ENCODE assay signal across 13 cellular contexts in the genomic region with DNA sequence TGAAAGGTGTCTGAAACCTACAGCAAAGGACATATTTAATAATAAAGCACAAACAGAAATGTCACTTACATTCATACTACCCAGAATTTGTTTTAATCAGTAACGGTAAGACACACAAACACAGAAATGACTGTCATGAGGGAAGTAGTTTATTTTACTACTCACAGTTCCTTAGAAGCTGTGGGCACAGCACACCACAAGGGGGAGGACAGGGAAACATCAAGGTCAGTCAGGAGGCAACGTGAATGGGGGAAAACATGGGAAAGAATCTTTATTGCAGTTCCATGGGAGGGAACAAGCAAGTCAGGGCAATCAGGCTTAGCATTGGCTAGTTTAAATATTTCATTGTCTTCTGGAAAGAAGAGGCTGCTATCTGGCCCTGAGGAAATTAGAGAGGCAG.
A peak's percentile ranks its signal among the peaks of the same experiment; 100 is the strongest.
DNase-seq lines count a peak whose midpoint lies in the region; ATAC-seq, FAIRE-seq and TF ChIP-seq lines count a peak whose summit lies in the region.
"Had no signal": no experiment of that assay in that cellular context is flagged by ENCODE, and none has a peak within 500 bp of the region (broad histone marks: within the 10 kb centered on the region; RNA-seq: fewer than 3 reads in every experiment).

No MANE protein-coding gene starts in this region.

- no peaks in the 10 kb centered on the region for H3K9me1 ChIP-seq in K562 (ENCODE audit: control insufficient read depth, insufficient read depth, low read length)

- TF ChIP-seq RAD21 in HCT116 (IDR thresholded peaks at IDR 0.05; ENCODE audit: low read depth): no peak
- TF ChIP-seq RAD21 in K562 (CRISPR knock-in tag; conservative IDR thresholded peaks at IDR 0.05 in 1 of 2, IDR thresholded peaks at IDR 0.05 in 1 of 2): no peak

- CTCF ChIA-PET in HCT116 (lab: Charles Lee): no interaction called here
- CTCF ChIA-PET in K562 (lab: Yijun Ruan, JAX; ENCODE audit: low intra/inter-chr PET ratio): no interaction called here

- in situ Hi-C loops in Caki2 (cut with HindIII; ENCODE audit: low pct_unique_long_range_greater_than_20kb, low sequenced_read_pairs) (no loop called here), K562 (cut with MboI) (loop anchor here (5.0 to 25.0 kb wide), 2 partner anchors 749 to 861 kb away; no protein-coding TSS in a partner anchor)

- H3K9me2 ChIP-seq in HCT116 (ENCODE audit: insufficient read depth): no peaks in the 10 kb centered on the region

- peaks cover 9 to 32% (median 19%) of the 10 kb centered on the region in 7 donors for H3K9me3 Mint-ChIP-seq in naive B cell

- POLR2A ChIA-PET in HCT116 (lab: Charles Lee) (no interaction called here), K562 (lab: Yijun Ruan, JAX) (no interaction called here)

- FAIRE-seq in K562 (lab: Jason Lieb, UNC): no peak

- peak in 2 of 3 experiments; percentile 29 to 52; a peak in 3 of 6 replicates for TF ChIP-seq CTCF in HCT116 (IDR thresholded peaks at IDR 0.05 in 2 of 3, conservative IDR thresholded peaks at IDR 0.05 in 1 of 3; ENCODE audit: borderline replicate concordance in 1 of 3, insufficient read depth in 1 of 3, low read depth in 2 of 3, low read length in 2 of 3)
- TF ChIP-seq CTCF in K562 (IDR thresholded peaks at IDR 0.05 in 2 of 3, conservative IDR thresholded peaks at IDR 0.05 in 1 of 3; ENCODE audit: insufficient read depth in 2 of 3, low read depth in 1 of 3, low read length in 3 of 3): peak in 2 of 3 experiments; percentile 9 to 14; a peak in 1 of 6 replicates
- no peak for TF ChIP-seq CTCF in left ventricle myocardium inferior (IDR thresholded peaks at IDR 0.05; ENCODE audit: borderline replicate concordance)

- H3K36me3 Mint-ChIP-seq in naive B cell: peaks cover 32 to 40% of the 10 kb centered on the region in 2 donors

- WGBS in K562 (ENCODE audit: insufficient coverage, low coverage, missing lambda C conversion rate): 0% methylated on average over 2 of the region's 2 CpGs

- no peak overlapping the region for H2AFZ ChIP-seq in HCT116 (ENCODE audit: low read depth, low read length, poor library complexity, severe bottlenecking)
- H2AFZ ChIP-seq in K562 (ENCODE audit: low read depth, low read length): no peak overlapping the region

- H3K36me3 ChIP-seq in HCT116 (ENCODE audit: control insufficient read depth in 1 of 2, insufficient read depth in 2 of 2, low read length in 2 of 2) (no peaks in the 10 kb centered on the region), K562 (ENCODE audit: control insufficient read depth, insufficient read depth, low read length) (no peaks in the 10 kb centered on the region), left ventricle myocardium inferior (no peaks in the 10 kb centered on the region)
- H3K36me3 ChIP-seq: esophagus squamous epithelium had no signal

- no peak for TF ChIP-seq POLR2A in HCT116 (IDR thresholded peaks at IDR 0.05; ENCODE audit: borderline replicate concordance, extremely low read depth, insufficient read depth, insufficient read length)
- no peak for TF ChIP-seq POLR2A in K562 (conservative IDR thresholded peaks at IDR 0.05)

- H4K20me1 ChIP-seq in HCT116 (ENCODE audit: insufficient read depth) (no peaks in the 10 kb centered on the region), K562 (replicated peaks; ENCODE audit: control insufficient read depth, insufficient read depth, low read length) (no peaks in the 10 kb centered on the region)

- BruUV-seq in HCT116 (replicated peaks; lab: Mats Ljungman, UMichigan) (no TSS peak), K562 (replicated peaks; lab: Mats Ljungman, UMichigan) (no TSS peak)

- intact Hi-C loops in HCT116 (cut with micrococcal nuclease) (no loop called here), K562 (cut with micrococcal nuclease) (no loop called here), left ventricle myocardium inferior (cut with micrococcal nuclease) (no loop called here), Right ventricle myocardium inferior (cut with DNase I) (no loop called here)

- peaks cover 18 to 30% (median 23%) of the 10 kb centered on the region in 3 donors for H3K4me1 Mint-ChIP-seq in naive B cell
- H3K4me1 Mint-ChIP-seq: activated CD4-positive, alpha-beta T cell treated with anti-CD3 and anti-CD28 coated beads, Interleukin-2, amount 10 ng/mL, durations not matched to agents 24 days and 14 days had no signal

- H3K4me2 ChIP-seq in HCT116 (ENCODE audit: low read length) (no peak overlapping the region), K562 (ENCODE audit: insufficient read depth, low read length) (no peak overlapping the region)

- H3K27ac Mint-ChIP-seq in naive B cell: peak overlapping the region in 5 of 6 donors; percentile 83 to 91 (median 85)
- H3K27ac Mint-ChIP-seq: activated CD4-positive, alpha-beta T cell treated with anti-CD3 and anti-CD28 coated beads, Interleukin-2, amount 10 ng/mL, durations not matched to agents 24 days and 14 days had no signal

- H3K4me3 Mint-ChIP-seq in naive B cell: peak overlapping the region in 6 of 8 donors; percentile 3 to 72 (median 50)
- H3K4me3 Mint-ChIP-seq: activated CD4-positive, alpha-beta T cell treated with anti-CD3 and anti-CD28 coated beads, Interleukin-2, amount 10 ng/mL, durations not matched to agents 24 days and 14 days had no signal

- H3K27me3 ChIP-seq in HCT116 (ENCODE audit: insufficient read depth, low read length): peaks cover 4% of the 10 kb centered on the region; the same call in 1 of the 2 replicates
- H3K27me3 ChIP-seq in K562 (ENCODE audit: control insufficient read depth in 2 of 2, insufficient read depth in 2 of 2, low read length in 2 of 2): peaks cover 0 to under 1% of the 10 kb centered on the region in 2 experiments; a peak in 4 of 5 replicates
- peaks cover 11% of the 10 kb centered on the region for H3K27me3 ChIP-seq in left ventricle myocardium inferior (ENCODE audit: low read depth)
- H3K27me3 ChIP-seq: spleen had no signal

- H3K4me3 ChIP-seq in HCT116 (replicated peaks in 1 of 2; ENCODE audit: low read depth in 1 of 2, low read length in 2 of 2) (no peak overlapping the region), K562 (no peak overlapping the region), left ventricle myocardium inferior (no peak overlapping the region)
- H3K4me3 ChIP-seq: esophagus squamous epithelium, spleen had no signal

- no peaks in the 10 kb centered on the region for H3K27me3 Mint-ChIP-seq in naive B cell
- H3K27me3 Mint-ChIP-seq: activated CD4-positive, alpha-beta T cell treated with anti-CD3 and anti-CD28 coated beads, Interleukin-2, amount 10 ng/mL, durations not matched to agents 24 days and 14 days had no signal

- no peaks in the 10 kb centered on the region for H3K4me1 ChIP-seq in HCT116 (ENCODE audit: control insufficient read depth in 1 of 2, insufficient read depth in 2 of 2, low read length in 2 of 2)
- H3K4me1 ChIP-seq in K562 (replicated peaks in 1 of 2; ENCODE audit: control insufficient read depth in 2 of 2, insufficient read depth in 2 of 2, low read length in 2 of 2): no peaks in the 10 kb centered on the region
- H3K4me1 ChIP-seq in left ventricle myocardium inferior: no peaks in the 10 kb centered on the region
- H3K4me1 ChIP-seq: esophagus squamous epithelium had no signal

- RAD21 ChIA-PET in HCT116 (lab: Charles Lee; ENCODE audit: low non-redundant PET in 1 of 2, low total read pairs in 2 of 2, uncharacterized antibody in 2 of 2, unreplicated experiment in 2 of 2): no interaction called here

- DNase-seq in Caki2 (ENCODE audit: low read depth): peak; percentile 76
- DNase-seq in HCT116 (ENCODE audit: low read depth, low spot score): peak; percentile 12
- DNase-seq in K562 (ENCODE audit: extremely low read depth in 1 of 4, low spot score in 3 of 4): no peak
- no peak for DNase-seq in naive B cell
- no peak for DNase-seq in HPDE6-E6E7 (ENCODE audit: extremely low spot score)
- no peak for DNase-seq in left ventricle myocardium inferior
- no peak for DNase-seq in Right ventricle myocardium inferior (ENCODE audit: missing footprints)
- DNase-seq: activated CD4-positive, alpha-beta T cell treated with anti-CD3 and anti-CD28 coated beads, Interleukin-2, amount 10 ng/mL, durations not matched to agents 24 days and 14 days; esophagus squamous epithelium; NCI-H524 treated with DMSO at 0.1 percent for 48 hours; spleen had no signal

- peak; percentile 87 for ATAC-seq in HCT116
- ATAC-seq in K562: 0 out of 3 replicates have a peak, but pooled peaks have one; percentile 29
- no peak for ATAC-seq in naive B cell (ENCODE audit: low read depth in 2 of 2)
- no peak for ATAC-seq in GM19452 (IDR thresholded peaks at IDR 0.05; ENCODE audit: unreplicated experiment)
- ATAC-seq in Right ventricle myocardium inferior: no peak
- ATAC-seq: SK-N-SH treated with all-trans-retinoic acid at 6 μM for 48 hours had no signal

- H3K79me2 ChIP-seq in HCT116 (ENCODE audit: insufficient read depth, low read length) (no peaks in the 10 kb centered on the region), K562 (ENCODE audit: control insufficient read depth, insufficient read depth, low read length) (no peaks in the 10 kb centered on the region)

- H3K9me3 ChIP-seq in HCT116 (ENCODE audit: control insufficient read depth in 1 of 2, insufficient read depth in 1 of 2, low read depth in 1 of 2, low read length in 2 of 2): no peaks in the 10 kb centered on the region
- no peaks in the 10 kb centered on the region for H3K9me3 ChIP-seq in K562 (replicated peaks; ENCODE audit: control insufficient read depth, insufficient read depth, low read depth, low read length)
- H3K9me3 ChIP-seq in left ventricle myocardium inferior (replicated peaks): peaks cover 18% of the 10 kb centered on the region
- H3K9me3 ChIP-seq: esophagus squamous epithelium had no signal

- H3K9ac ChIP-seq in HCT116 (ENCODE audit: low read length): no peak overlapping the region
- no peak overlapping the region for H3K9ac ChIP-seq in K562 (ENCODE audit: insufficient read depth in 1 of 2, low read depth in 2 of 2, low read length in 2 of 2)

- H3K27ac ChIP-seq in HCT116 (ENCODE audit: low read depth, low read length) (no peak overlapping the region), K562 (ENCODE audit: extremely low read depth, low read depth, low read length) (no peak overlapping the region), left ventricle myocardium inferior (replicated peaks) (no peak overlapping the region)
- H3K27ac ChIP-seq: esophagus squamous epithelium had no signal

- no peak for TF ChIP-seq EP300 in K562 (IDR thresholded peaks at IDR 0.05; ENCODE audit: low read length)

TF ChIP-seq in HCT116, 20 proteins besides CTCF, POLR2A, EP300 and RAD21 (continues in another document):
- TF ChIP-seq CEBPB (IDR thresholded peaks at IDR 0.05; ENCODE audit: low read depth): no peak
- TF ChIP-seq YY1 (IDR thresholded peaks at IDR 0.05; ENCODE audit: extremely low read depth, insufficient replicate concordance, low read depth, low read length): no peak
- no peak for TF ChIP-seq TCF7L2 (IDR thresholded peaks at IDR 0.05; ENCODE audit: borderline replicate concordance, extremely low read depth, insufficient read depth, insufficient read length)
- no peak for TF ChIP-seq EGR1 (IDR thresholded peaks at IDR 0.05; ENCODE audit: low read depth)

Comparison
In these comparisons a context has a peak if more than half of its experiments do, and no peak if none do; other contexts are left out.
1. DNase-seq: peak in Caki2 (single experiment) and HCT116 (single experiment); none in K562 (0 of 4), naive B cell (single experiment), HPDE6-E6E7 (single experiment), left ventricle myocardium inferior (single experiment) and Right ventricle myocardium inferior (single experiment).
2. ATAC-seq: peak in HCT116 (single experiment) and K562 (single experiment); none in naive B cell (0 of 2), GM19452 (single experiment) and Right ventricle myocardium inferior (single experiment).